Comparison of ENCODE assay signal across 8 cellular contexts in genomic region chr13:48532146-48532472, GRCh38. TPM values are rescaled to one million over a fixed set of nuclear protein-coding genes. Genes with fewer than 3 reads are reported as not detected.
DNase-seq lines count a peak whose midpoint lies in the region; ATAC-seq and TF ChIP-seq lines count a peak whose summit lies in the region.

No MANE protein-coding gene starts in this region.

- H3K9me3 ChIP-seq in DND-41 (ENCODE audit: insufficient read depth, low read length, severe bottlenecking) (no peaks in the 10 kb centered on the region), iPS DF 6.9 (ENCODE audit: control insufficient read depth, insufficient read depth, low read length) (no peaks in the 10 kb centered on the region), skeletal muscle satellite cell (replicated peaks; ENCODE audit: low read length) (no peaks in the 10 kb centered on the region)

- H3K27ac ChIP-seq in DND-41 (ENCODE audit: low read length) (peak overlapping the region; percentile 86), iPS DF 6.9 (ENCODE audit: low read length) (no peak overlapping the region)

- no peaks in the 10 kb centered on the region for H4K20me1 ChIP-seq in DND-41 (ENCODE audit: insufficient read depth, low read length)

- ATAC-seq in DND-41 (ENCODE audit: insufficient read depth, low read depth) (peak; percentile 25), HG03097 (IDR thresholded peaks at IDR 0.05; ENCODE audit: low FRiP score, unreplicated experiment) (peak; percentile 9), HG03457 (IDR thresholded peaks at IDR 0.05; ENCODE audit: unreplicated experiment) (no peak)

- no CpG with 5 or more reads among the region's 17 CpGs for WGBS in iPS DF 6.9 (ENCODE audit: insufficient coverage, insufficient read length)

- H3K4me3 ChIP-seq in DND-41 (ENCODE audit: low read depth in 1 of 2, low read length in 2 of 2): peak overlapping the region; percentile 45 to 62
- H3K4me3 ChIP-seq in iPS DF 6.9 (ENCODE audit: low read length): peak overlapping the region; percentile 37; the same call in 1 of the 2 replicates
- peak overlapping the region; percentile 86 for H3K4me3 ChIP-seq in skeletal muscle satellite cell (ENCODE audit: low read length)

- DNase-seq in DND-41 (no peak), amniotic epithelial cell (ENCODE audit: low read depth) (peak; percentile 52), iPS DF 6.9 (ENCODE audit: low read depth, low spot score) (no peak), GM20000 (ENCODE audit: low spot score) (no peak), Kasumi-1 (lab: John Stamatoyannopoulos, UW) (no peak)

- H3K9ac ChIP-seq in DND-41 (ENCODE audit: low read depth, low read length) (peak overlapping the region; percentile 78), skeletal muscle satellite cell (ENCODE audit: low read depth, low read length) (peak overlapping the region; percentile 92)

- H3K36me3 ChIP-seq in DND-41 (ENCODE audit: insufficient read depth, low read length) (no peaks in the 10 kb centered on the region), iPS DF 6.9 (ENCODE audit: control insufficient read depth, insufficient read depth, low read length) (no peaks in the 10 kb centered on the region), skeletal muscle satellite cell (ENCODE audit: insufficient read depth, low read length) (no peaks in the 10 kb centered on the region)

- no peaks in the 10 kb centered on the region for H3K27me3 ChIP-seq in DND-41 (ENCODE audit: insufficient read depth, low read length, poor library complexity)
- no peaks in the 10 kb centered on the region for H3K27me3 ChIP-seq in iPS DF 6.9 (ENCODE audit: control insufficient read depth, insufficient read depth, low read length)
- no peaks in the 10 kb centered on the region for H3K27me3 ChIP-seq in skeletal muscle satellite cell (ENCODE audit: control insufficient read depth, insufficient read depth, low read length)

- TF ChIP-seq CTCF in DND-41 (IDR thresholded peaks at IDR 0.05; ENCODE audit: borderline replicate concordance, extremely low read depth, low read length, poor library complexity, severe bottlenecking): no peak
- no peak for TF ChIP-seq CTCF in GM20000 (IDR thresholded peaks at IDR 0.05; ENCODE audit: extremely low read depth, missing control alignments)

- H3K4me1 ChIP-seq in DND-41 (ENCODE audit: insufficient read depth, low read length) (peaks cover 30% of the 10 kb centered on the region), iPS DF 6.9 (ENCODE audit: control insufficient read depth, insufficient read depth, low read length) (0 out of 2 replicates have a peak, but pooled peaks cover 2% of the 10 kb centered on the region), skeletal muscle satellite cell (ENCODE audit: control insufficient read depth, insufficient read depth, low read length) (peaks cover 12% of the 10 kb centered on the region)

- H3K79me2 ChIP-seq in DND-41 (ENCODE audit: insufficient read depth, low read length): peaks cover 35% of the 10 kb centered on the region

- H3K4me2 ChIP-seq in DND-41 (ENCODE audit: insufficient read depth, low read length) (peak overlapping the region; percentile 58), skeletal muscle satellite cell (ENCODE audit: low read length) (peak overlapping the region; percentile 86)

- H2AFZ ChIP-seq in DND-41 (ENCODE audit: low read depth, low read length): peak overlapping the region; percentile 84

RNA-seq across cellular contexts. Expression of gene RCBTB2, which starts 0.8 kb away (rescaled TPM):
- total RNA-seq in skeletal muscle satellite cell (2012; rRNA removed): 3.9 and 8.6 TPM in 2 replicates
